1 cellular context compared by ENCODE assay signal in the genomic region with DNA sequence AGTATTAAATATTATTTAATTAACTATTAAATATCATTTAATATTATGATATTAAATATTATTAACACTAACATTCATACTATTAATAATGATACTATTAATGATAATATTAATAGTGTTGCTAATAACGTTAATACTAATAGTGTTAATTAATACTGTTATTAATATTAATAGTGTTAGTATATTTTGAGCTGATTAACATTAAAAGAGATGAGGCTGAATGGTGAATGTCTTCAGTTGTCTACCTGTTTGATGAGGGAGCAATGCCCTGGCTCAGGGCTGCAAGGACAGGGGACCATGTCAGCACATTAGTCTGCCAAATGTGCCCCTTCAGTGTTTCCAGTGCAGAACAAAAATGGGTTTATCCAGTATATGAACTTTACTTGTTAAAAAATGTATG.
TF ChIP-seq lines count a peak whose summit lies in the region.

No MANE protein-coding gene starts in this region.

TF ChIP-seq in GM23338, 12 proteins besides CTCF, POLR2A, EP300 and RAD21 (continued from another document):
- TF ChIP-seq, protein P1, sequence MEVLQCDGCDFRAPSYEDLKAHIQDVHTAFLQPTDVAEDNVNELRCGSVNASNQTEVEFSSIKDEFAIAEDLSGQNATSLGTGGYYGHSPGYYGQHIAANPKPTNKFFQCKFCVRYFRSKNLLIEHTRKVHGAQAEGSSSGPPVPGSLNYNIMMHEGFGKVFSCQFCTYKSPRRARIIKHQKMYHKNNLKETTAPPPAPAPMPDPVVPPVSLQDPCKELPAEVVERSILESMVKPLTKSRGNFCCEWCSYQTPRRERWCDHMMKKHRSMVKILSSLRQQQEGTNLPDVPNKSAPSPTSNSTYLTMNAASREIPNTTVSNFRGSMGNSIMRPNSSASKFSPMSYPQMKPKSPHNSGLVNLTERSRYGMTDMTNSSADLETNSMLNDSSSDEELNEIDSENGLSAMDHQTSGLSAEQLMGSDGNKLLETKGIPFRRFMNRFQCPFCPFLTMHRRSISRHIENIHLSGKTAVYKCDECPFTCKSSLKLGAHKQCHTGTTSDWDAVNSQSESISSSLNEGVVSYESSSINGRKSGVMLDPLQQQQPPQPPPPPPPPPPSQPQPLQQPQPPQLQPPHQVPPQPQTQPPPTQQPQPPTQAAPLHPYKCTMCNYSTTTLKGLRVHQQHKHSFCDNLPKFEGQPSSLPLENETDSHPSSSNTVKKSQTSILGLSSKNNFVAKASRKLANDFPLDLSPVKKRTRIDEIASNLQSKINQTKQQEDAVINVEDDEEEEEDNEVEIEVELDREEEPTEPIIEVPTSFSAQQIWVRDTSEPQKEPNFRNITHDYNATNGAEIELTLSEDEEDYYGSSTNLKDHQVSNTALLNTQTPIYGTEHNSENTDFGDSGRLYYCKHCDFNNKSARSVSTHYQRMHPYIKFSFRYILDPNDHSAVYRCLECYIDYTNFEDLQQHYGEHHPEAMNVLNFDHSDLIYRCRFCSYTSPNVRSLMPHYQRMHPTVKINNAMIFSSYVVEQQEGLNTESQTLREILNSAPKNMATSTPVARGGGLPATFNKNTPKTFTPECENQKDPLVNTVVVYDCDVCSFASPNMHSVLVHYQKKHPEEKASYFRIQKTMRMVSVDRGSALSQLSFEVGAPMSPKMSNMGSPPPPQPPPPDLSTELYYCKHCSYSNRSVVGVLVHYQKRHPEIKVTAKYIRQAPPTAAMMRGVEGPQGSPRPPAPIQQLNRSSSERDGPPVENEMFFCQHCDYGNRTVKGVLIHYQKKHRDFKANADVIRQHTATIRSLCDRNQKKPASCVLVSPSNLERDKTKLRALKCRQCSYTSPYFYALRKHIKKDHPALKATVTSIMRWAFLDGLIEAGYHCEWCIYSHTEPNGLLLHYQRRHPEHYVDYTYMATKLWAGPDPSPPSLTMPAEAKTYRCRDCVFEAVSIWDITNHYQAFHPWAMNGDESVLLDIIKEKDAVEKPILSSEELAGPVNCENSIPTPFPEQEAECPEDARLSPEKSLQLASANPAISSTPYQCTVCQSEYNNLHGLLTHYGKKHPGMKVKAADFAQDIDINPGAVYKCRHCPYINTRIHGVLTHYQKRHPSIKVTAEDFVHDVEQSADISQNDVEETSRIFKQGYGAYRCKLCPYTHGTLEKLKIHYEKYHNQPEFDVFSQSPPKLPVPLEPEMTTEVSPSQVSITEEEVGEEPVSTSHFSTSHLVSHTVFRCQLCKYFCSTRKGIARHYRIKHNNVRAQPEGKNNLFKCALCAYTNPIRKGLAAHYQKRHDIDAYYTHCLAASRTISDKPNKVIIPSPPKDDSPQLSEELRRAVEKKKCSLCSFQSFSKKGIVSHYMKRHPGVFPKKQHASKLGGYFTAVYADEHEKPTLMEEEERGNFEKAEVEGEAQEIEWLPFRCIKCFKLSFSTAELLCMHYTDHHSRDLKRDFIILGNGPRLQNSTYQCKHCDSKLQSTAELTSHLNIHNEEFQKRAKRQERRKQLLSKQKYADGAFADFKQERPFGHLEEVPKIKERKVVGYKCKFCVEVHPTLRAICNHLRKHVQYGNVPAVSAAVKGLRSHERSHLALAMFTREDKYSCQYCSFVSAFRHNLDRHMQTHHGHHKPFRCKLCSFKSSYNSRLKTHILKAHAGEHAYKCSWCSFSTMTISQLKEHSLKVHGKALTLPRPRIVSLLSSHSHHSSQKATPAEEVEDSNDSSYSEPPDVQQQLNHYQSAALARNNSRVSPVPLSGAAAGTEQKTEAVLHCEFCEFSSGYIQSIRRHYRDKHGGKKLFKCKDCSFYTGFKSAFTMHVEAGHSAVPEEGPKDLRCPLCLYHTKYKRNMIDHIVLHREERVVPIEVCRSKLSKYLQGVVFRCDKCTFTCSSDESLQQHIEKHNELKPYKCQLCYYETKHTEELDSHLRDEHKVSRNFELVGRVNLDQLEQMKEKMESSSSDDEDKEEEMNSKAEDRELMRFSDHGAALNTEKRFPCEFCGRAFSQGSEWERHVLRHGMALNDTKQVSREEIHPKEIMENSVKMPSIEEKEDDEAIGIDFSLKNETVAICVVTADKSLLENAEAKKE (CRISPR knock-in tag; IDR thresholded peaks at IDR 0.05): no peak
- TF ChIP-seq EZH2 (IDR thresholded peaks at IDR 0.05; ENCODE audit: low read depth, unreplicated experiment) (no peak), POLR2AphosphoS5 (IDR thresholded peaks at IDR 0.05; ENCODE audit: low read depth) (no peak), NANOG (IDR thresholded peaks at IDR 0.05; ENCODE audit: borderline replicate concordance) (no peak), CREB1 (CRISPR knock-in tag; IDR thresholded peaks at IDR 0.05; ENCODE audit: low read depth) (no peak), STAT1 (IDR thresholded peaks at IDR 0.05; ENCODE audit: unreplicated experiment) (no peak), REST (IDR thresholded peaks at IDR 0.05; ENCODE audit: unreplicated experiment) (no peak), EZH2phosphoT487 (IDR thresholded peaks at IDR 0.05; ENCODE audit: unreplicated experiment) (no peak), JUNB (IDR thresholded peaks at IDR 0.05; ENCODE audit: unreplicated experiment) (no peak)
- TF ChIP-seq, protein P2, sequence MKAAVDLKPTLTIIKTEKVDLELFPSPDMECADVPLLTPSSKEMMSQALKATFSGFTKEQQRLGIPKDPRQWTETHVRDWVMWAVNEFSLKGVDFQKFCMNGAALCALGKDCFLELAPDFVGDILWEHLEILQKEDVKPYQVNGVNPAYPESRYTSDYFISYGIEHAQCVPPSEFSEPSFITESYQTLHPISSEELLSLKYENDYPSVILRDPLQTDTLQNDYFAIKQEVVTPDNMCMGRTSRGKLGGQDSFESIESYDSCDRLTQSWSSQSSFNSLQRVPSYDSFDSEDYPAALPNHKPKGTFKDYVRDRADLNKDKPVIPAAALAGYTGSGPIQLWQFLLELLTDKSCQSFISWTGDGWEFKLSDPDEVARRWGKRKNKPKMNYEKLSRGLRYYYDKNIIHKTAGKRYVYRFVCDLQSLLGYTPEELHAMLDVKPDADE (IDR thresholded peaks at IDR 0.05): no peak
